ENCODE assay signal across 24 cellular contexts in the genomic region with DNA sequence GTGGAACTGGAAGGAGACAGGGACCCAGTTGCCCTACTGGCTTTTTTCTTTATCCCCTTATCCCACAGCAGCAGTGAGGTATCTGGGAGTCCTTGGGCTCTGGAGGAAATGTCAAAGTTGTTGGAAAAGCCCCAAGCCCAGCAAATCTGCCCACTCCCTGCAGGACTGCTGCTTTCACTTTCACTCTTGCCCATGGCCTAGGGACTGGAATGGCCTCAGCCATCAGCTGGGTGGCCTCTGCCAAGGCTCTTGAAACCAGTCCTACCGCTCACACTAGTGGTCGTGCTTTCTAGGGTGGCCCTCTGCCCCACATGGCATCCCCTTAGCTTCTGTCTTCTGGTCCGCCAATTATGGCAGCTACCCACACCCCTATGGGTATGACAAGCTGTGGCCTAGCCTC. TPM values are rescaled to one million over a fixed set of nuclear protein-coding genes. Genes with fewer than 3 reads are reported as not detected.
DNase-seq lines count a peak whose midpoint lies in the region; ATAC-seq and TF ChIP-seq lines count a peak whose summit lies in the region.
"Had no signal": no experiment of that assay in that cellular context is flagged by ENCODE, and none has a peak within 500 bp of the region (broad histone marks: within the 10 kb centered on the region; RNA-seq: fewer than 3 reads in every experiment).

No MANE protein-coding gene starts in this region.

- H4K20me1 ChIP-seq in SK-N-SH (ENCODE audit: insufficient read depth) (no peaks in the 10 kb centered on the region), Karpas-422 (ENCODE audit: insufficient read depth, low read depth, low read length) (no peaks in the 10 kb centered on the region)

- peak overlapping the region; percentile 19 for H3K4me3 Mint-ChIP-seq in T-helper 17 cell
- H3K4me3 Mint-ChIP-seq: stimulated activated naive CD8-positive, alpha-beta T cell treated with anti-CD3 and anti-CD28 coated beads, Interleukin-15, Interleukin-2, amounts not matched to agents 100 ng/mL and 50 ng/mL, for 24 hours; T-helper 1 cell treated with Interleukin-12 subunit alpha and Interleukin-12 subunit beta and Interleukin-4 antibody, amounts not matched to agents 30 μg/mL and 1 μg/mL, for 36 hours had no signal

- CTCF ChIA-PET in SK-N-SH (lab: Yijun Ruan, JAX): interaction anchor here (1.1 to 1.3 kb wide), 2 partner anchors 12 to 15 kb away, joined by 3 to 4 read pairs; no protein-coding TSS in a partner anchor

- H3K4me1 ChIP-seq in SK-N-SH (ENCODE audit: control insufficient read depth in 1 of 2, insufficient read depth in 2 of 2, low read depth in 1 of 2, low read length in 1 of 2) (no peaks in the 10 kb centered on the region), Karpas-422 (ENCODE audit: low read length) (no peaks in the 10 kb centered on the region), HAP-1 (peaks cover 19% of the 10 kb centered on the region)

- H2AFZ ChIP-seq in SK-N-SH (ENCODE audit: low read depth): no peak overlapping the region
- H2AFZ ChIP-seq in Karpas-422 (ENCODE audit: low read length): no peak overlapping the region

- H3K4me3 ChIP-seq in SK-N-SH (ENCODE audit: low read depth in 2 of 2, low read length in 1 of 2) (peak overlapping the region in 1 of 2 experiments; percentile 32; a peak in 1 of 4 replicates), Karpas-422 (ENCODE audit: low read length) (no peak overlapping the region), HAP-1 (no peak overlapping the region)
- H3K4me3 ChIP-seq: cardiac muscle cell had no signal

- POLR2A ChIA-PET in SK-N-SH (lab: Yijun Ruan, JAX): no interaction called here

- TF ChIP-seq EP300 in SK-N-SH (IDR thresholded peaks at IDR 0.05; ENCODE audit: borderline replicate concordance in 1 of 2, low read depth in 1 of 2, low read length in 1 of 2): no peak

- peaks cover under 1% of the 10 kb centered on the region; the same call in 1 of the 2 replicates for H3K27me3 ChIP-seq in SK-N-SH (ENCODE audit: insufficient read depth)
- H3K27me3 ChIP-seq in Karpas-422 (ENCODE audit: low read length): no peaks in the 10 kb centered on the region
- no peaks in the 10 kb centered on the region for H3K27me3 ChIP-seq in HAP-1 (ENCODE audit: low read depth)
- H3K27me3 ChIP-seq: cardiac muscle cell had no signal

- no peaks in the 10 kb centered on the region for H3K79me2 ChIP-seq in SK-N-SH (ENCODE audit: insufficient read depth)
- H3K79me2 ChIP-seq in Karpas-422 (ENCODE audit: low read length): no peaks in the 10 kb centered on the region

- ATAC-seq in SK-N-SH treated with all-trans-retinoic acid at 6 μM for 48 hours (no peak; the same call in 2 of the 3 replicates), T-helper 17 cell (no peak), left ventricle myocardium superior (peak; percentile 71), sciatic nerve (peak; percentile 55)
- ATAC-seq: naive thymus-derived CD4-positive, alpha-beta T cell had no signal

- in situ Hi-C loops in HAP-1 (cut with MboI; ENCODE audit: low sequenced_read_pairs): loop anchor here (25.0 kb wide), 2 partner anchors 338 to 613 kb away; a partner anchor contains a TSS

- H3K27ac ChIP-seq in SK-N-SH (ENCODE audit: low read depth in 2 of 2, low read length in 1 of 2) (no peak overlapping the region), Karpas-422 (ENCODE audit: low read length) (no peak overlapping the region)
- H3K27ac ChIP-seq: cardiac muscle cell had no signal

- no peak for TF ChIP-seq CTCF in SK-N-SH (IDR thresholded peaks at IDR 0.05)

- H3K4me2 ChIP-seq in SK-N-SH (peak overlapping the region; percentile 46; the same call in 1 of the 2 replicates), Karpas-422 (ENCODE audit: low read depth, low read length, poor library complexity, severe bottlenecking) (no peak overlapping the region)

- H3K9me2 ChIP-seq in SK-N-SH (no peaks in the 10 kb centered on the region), Karpas-422 (replicated peaks; ENCODE audit: insufficient read depth, low read length) (no peaks in the 10 kb centered on the region)

- no peaks in the 10 kb centered on the region for H3F3A ChIP-seq in SK-N-SH (replicated peaks; ENCODE audit: insufficient read depth)

- H3K27ac Mint-ChIP-seq in T-helper 17 cell: peak overlapping the region; percentile 51
- H3K27ac Mint-ChIP-seq: stimulated activated naive CD8-positive, alpha-beta T cell treated with anti-CD3 and anti-CD28 coated beads, Interleukin-15, Interleukin-2, amounts not matched to agents 100 ng/mL and 50 ng/mL, for 24 hours; T-helper 1 cell treated with Interleukin-12 subunit alpha and Interleukin-12 subunit beta and Interleukin-4 antibody, amounts not matched to agents 30 μg/mL and 1 μg/mL, for 36 hours had no signal

- no peaks in the 10 kb centered on the region for H3K9me3 ChIP-seq in SK-N-SH
- no peaks in the 10 kb centered on the region for H3K9me3 ChIP-seq in T-helper 17 cell (ENCODE audit: control insufficient read depth, low read length, poor library complexity, severe bottlenecking)
- H3K9me3 ChIP-seq in Karpas-422 (ENCODE audit: low read length): no peaks in the 10 kb centered on the region
- no peaks in the 10 kb centered on the region for H3K9me3 ChIP-seq in HAP-1

- 71% methylated on average over 1 of the region's 3 CpGs for WGBS in SK-N-SH (ENCODE audit: low lambda C conversion rate)

- intact Hi-C loops in left ventricle myocardium superior (cut with micrococcal nuclease) (no loop called here), sciatic nerve (cut with DNase I) (no loop called here), posterior cingulate gyrus (cut with DNase I) (no loop called here)

- H3K9ac ChIP-seq in SK-N-SH (no peak overlapping the region), Karpas-422 (ENCODE audit: low read length) (no peak overlapping the region)

- H3K4me1 Mint-ChIP-seq in T-helper 17 cell: peaks cover 10% of the 10 kb centered on the region

- no peaks in the 10 kb centered on the region for H3K36me3 ChIP-seq in SK-N-SH (replicated peaks in 1 of 2; ENCODE audit: control insufficient read depth in 1 of 2, insufficient read depth in 2 of 2, low read length in 1 of 2)
- no peaks in the 10 kb centered on the region for H3K36me3 ChIP-seq in Karpas-422 (ENCODE audit: insufficient read depth, low read length)
- no peaks in the 10 kb centered on the region for H3K36me3 ChIP-seq in HAP-1 (replicated peaks)
- H3K36me3 ChIP-seq: cardiac muscle cell had no signal

- peaks cover 2% of the 10 kb centered on the region for H3K36me3 Mint-ChIP-seq in T-helper 17 cell (ENCODE audit: low read depth)
- H3K36me3 Mint-ChIP-seq: naive thymus-derived CD4-positive, alpha-beta T cell had no signal

- DNase-seq in SK-N-SH (no peak), T-helper 17 cell (no peak), left ventricle myocardium superior (no peak), sciatic nerve (ENCODE audit: low spot score) (no peak), posterior cingulate gyrus (no peak), Karpas-422 (no peak), HAP-1 (ENCODE audit: low spot score in 2 of 2) (no peak)
- DNase-seq: 8988T; activated CD4-positive, CD25-positive, alpha-beta regulatory T cell; effector CD8-positive, alpha-beta T cell; naive thymus-derived CD4-positive, alpha-beta T cell; NCI-H146; NCI-H226; NK-92 treated with Interleukin-12 subunit alpha and Interleukin-12 subunit beta, amount 100 ng/mL, for 24 hours had no signal

- no peaks in the 10 kb centered on the region for H3K27me3 Mint-ChIP-seq in T-helper 17 cell
- H3K27me3 Mint-ChIP-seq: naive thymus-derived CD4-positive, alpha-beta T cell; stimulated activated naive CD8-positive, alpha-beta T cell treated with anti-CD3 and anti-CD28 coated beads, Interleukin-15, Interleukin-2, amounts not matched to agents 100 ng/mL and 50 ng/mL, for 24 hours had no signal

- TF ChIP-seq RAD21 in SK-N-SH (IDR thresholded peaks at IDR 0.05; ENCODE audit: low read length): no peak

TF ChIP-seq in SK-N-SH, 30 proteins besides CTCF, POLR2A, EP300 and RAD21 (continues in another document):
- TF ChIP-seq, protein P1, sequence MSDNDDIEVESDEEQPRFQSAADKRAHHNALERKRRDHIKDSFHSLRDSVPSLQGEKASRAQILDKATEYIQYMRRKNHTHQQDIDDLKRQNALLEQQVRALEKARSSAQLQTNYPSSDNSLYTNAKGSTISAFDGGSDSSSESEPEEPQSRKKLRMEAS (IDR thresholded peaks at IDR 0.05; ENCODE audit: low read depth): no peak

TF ChIP-seq in SK-N-SH treated with all-trans-retinoic acid at 6 μM for 48 hours, 23 proteins besides CTCF, POLR2A, EP300 and RAD21 (continues in another document):
- TF ChIP-seq, protein P2, sequence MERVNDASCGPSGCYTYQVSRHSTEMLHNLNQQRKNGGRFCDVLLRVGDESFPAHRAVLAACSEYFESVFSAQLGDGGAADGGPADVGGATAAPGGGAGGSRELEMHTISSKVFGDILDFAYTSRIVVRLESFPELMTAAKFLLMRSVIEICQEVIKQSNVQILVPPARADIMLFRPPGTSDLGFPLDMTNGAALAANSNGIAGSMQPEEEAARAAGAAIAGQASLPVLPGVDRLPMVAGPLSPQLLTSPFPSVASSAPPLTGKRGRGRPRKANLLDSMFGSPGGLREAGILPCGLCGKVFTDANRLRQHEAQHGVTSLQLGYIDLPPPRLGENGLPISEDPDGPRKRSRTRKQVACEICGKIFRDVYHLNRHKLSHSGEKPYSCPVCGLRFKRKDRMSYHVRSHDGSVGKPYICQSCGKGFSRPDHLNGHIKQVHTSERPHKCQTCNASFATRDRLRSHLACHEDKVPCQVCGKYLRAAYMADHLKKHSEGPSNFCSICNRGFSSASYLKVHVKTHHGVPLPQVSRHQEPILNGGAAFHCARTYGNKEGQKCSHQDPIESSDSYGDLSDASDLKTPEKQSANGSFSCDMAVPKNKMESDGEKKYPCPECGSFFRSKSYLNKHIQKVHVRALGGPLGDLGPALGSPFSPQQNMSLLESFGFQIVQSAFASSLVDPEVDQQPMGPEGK (CRISPR knock-in tag; IDR thresholded peaks at IDR 0.05; ENCODE audit: borderline replicate concordance): no peak

RNA-seq across cellular contexts. Expression of a gene that starts 9.7 kb away (rescaled TPM):
- polyA plus RNA-seq in SK-N-SH (2012; rRNA removed): 0.07 TPM in 1 of 2 replicates, not detected in the other
- polyA plus RNA-seq in SK-N-SH (2012; cell fraction: cytosol; rRNA removed): not detected in 2 replicates
- 0.19 and 0.46 TPM in 2 replicates for polyA plus RNA-seq in SK-N-SH (2012; cell fraction: nucleus; rRNA removed)
- 1 to 10 TPM in 1 of 2 donors, under 1 TPM in 1; 0.90 to 1.1 TPM for total RNA-seq in T-helper 17 cell
- not detected for total RNA-seq in left ventricle myocardium superior
- 0.67 TPM for total RNA-seq in sciatic nerve
- total RNA-seq in Karpas-422 (2014; rRNA removed; shearing (Covaris generic); ENCODE audit: low replicate concordance): not detected in 2 replicates
- total RNA-seq: activated CD8-positive, alpha-beta memory T cell treated with anti-CD3 and anti-CD28 coated beads for 36 hours; HT-29; liver; pulmonary artery endothelial cell; urinary bladder had no signal
- polyA plus RNA-seq: liver, urinary bladder had no signal

RNA-seq across cellular contexts. Expression of a gene that starts 33.0 kb away (rescaled TPM):
- polyA plus RNA-seq in SK-N-SH (2012; rRNA removed): not detected in 2 replicates
- not detected in 2 replicates for polyA plus RNA-seq in SK-N-SH (2012; cell fraction: cytosol; rRNA removed)
- polyA plus RNA-seq in SK-N-SH (2012; cell fraction: nucleus; rRNA removed): not detected in 2 replicates
- under 1 TPM in 1 of 2 donors, not detected in 1; 0.10 TPM for total RNA-seq in T-helper 17 cell
- total RNA-seq in left ventricle myocardium superior: not detected
- not detected for total RNA-seq in sciatic nerve
- not detected in 2 replicates for total RNA-seq in Karpas-422 (2014; rRNA removed; shearing (Covaris generic); ENCODE audit: low replicate concordance)
- total RNA-seq: activated CD8-positive, alpha-beta memory T cell treated with anti-CD3 and anti-CD28 coated beads for 36 hours; cardiac muscle cell; HT-29; liver; pulmonary artery endothelial cell; urinary bladder had no signal
- polyA plus RNA-seq: adipose tissue; liver; naive thymus-derived CD4-positive, alpha-beta T cell; urinary bladder had no signal

RNA-seq across cellular contexts. Expression of a gene that starts 48.0 kb away (rescaled TPM):
- polyA plus RNA-seq in SK-N-SH (2012; rRNA removed): not detected in 2 replicates
- not detected in 2 replicates for polyA plus RNA-seq in SK-N-SH (2012; cell fraction: cytosol; rRNA removed)
- not detected in 2 replicates for polyA plus RNA-seq in SK-N-SH (2012; cell fraction: nucleus; rRNA removed)
- not detected for total RNA-seq in T-helper 17 cell
- not detected for total RNA-seq in left ventricle myocardium superior
- total RNA-seq in sciatic nerve: not detected
- not detected in 2 replicates for total RNA-seq in Karpas-422 (2014; rRNA removed; shearing (Covaris generic); ENCODE audit: low replicate concordance)
- total RNA-seq: activated CD8-positive, alpha-beta memory T cell treated with anti-CD3 and anti-CD28 coated beads for 36 hours; cardiac muscle cell; HT-29; liver; naive thymus-derived CD4-positive, alpha-beta T cell; pulmonary artery endothelial cell; urinary bladder had no signal
- polyA plus RNA-seq: adipose tissue, cardiac muscle cell, urinary bladder had no signal

Comparison
In these comparisons a context has a peak if more than half of its experiments do, and no peak if none do; other contexts are left out.
1. ATAC-seq: peak in left ventricle myocardium superior (single experiment) and sciatic nerve (single experiment); none in SK-N-SH treated with all-trans-retinoic acid at 6 μM for 48 hours (single experiment) and T-helper 17 cell (single experiment).